9 cellular contexts compared by ENCODE assay signal in the genomic region with DNA sequence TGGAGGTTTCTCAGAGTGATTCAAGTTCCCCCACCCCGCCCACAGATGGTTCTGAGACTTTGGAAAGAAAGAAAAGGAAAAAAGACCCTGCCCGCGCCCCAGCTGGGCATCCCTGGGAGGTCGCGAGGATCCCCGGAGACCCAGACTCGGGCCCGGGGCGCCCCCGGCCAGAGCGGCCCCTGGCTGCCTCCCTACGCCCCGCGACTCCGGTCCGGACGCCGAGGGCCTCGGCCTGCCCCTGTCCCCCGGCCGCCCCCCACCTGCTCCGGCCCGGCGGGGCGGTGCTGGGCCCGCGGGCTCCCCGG. TPM values are rescaled to one million over a fixed set of nuclear protein-coding genes. Genes with fewer than 3 reads are reported as not detected.
DNase-seq lines count a peak whose midpoint lies in the region; ATAC-seq, FAIRE-seq and TF ChIP-seq lines count a peak whose summit lies in the region.
"Had no signal": no experiment of that assay in that cellular context is flagged by ENCODE, and none has a peak within 500 bp of the region (broad histone marks: within the 10 kb centered on the region; RNA-seq: fewer than 3 reads in every experiment).

No MANE protein-coding gene starts in this region.

- H3K4me3 ChIP-seq in astrocyte (ENCODE audit: insufficient read depth, low read depth, low read length) (peak overlapping the region; percentile 28), iPS-20b (ENCODE audit: low read length) (peak overlapping the region; percentile 51; the same call in 1 of the 2 replicates), OCI-LY7 (ENCODE audit: low read depth, low read length, poor library complexity, severe bottlenecking) (no peak overlapping the region)

- POLR2A ChIA-PET in OCI-LY7 (lab: Charles Lee), result no interaction called here

- H3K4me3 Mint-ChIP-seq in activated CD4-positive, alpha-beta T cell treated with anti-CD3 and anti-CD28 coated beads, Interleukin-2, amount 10 ng/mL, durations not matched to agents 24 days and 14 days, result peak overlapping the region; percentile 46
- peak overlapping the region; percentile 76 for H3K4me3 Mint-ChIP-seq in astrocyte (ENCODE audit: unreplicated experiment)
- peak overlapping the region; percentile 78 to 84 for H3K4me3 Mint-ChIP-seq in stimulated activated naive CD8-positive, alpha-beta T cell treated with anti-CD3 and anti-CD28 coated beads, Interleukin-15, amount 100 ng/mL, for 72 hours

- no peak for DNase-seq in activated CD4-positive, alpha-beta T cell treated with anti-CD3 and anti-CD28 coated beads, Interleukin-2, amount 10 ng/mL, durations not matched to agents 24 days and 14 days
- DNase-seq in activated CD4-positive, alpha-beta T cell treated with anti-CD3 and anti-CD28 coated beads, Interleukin-2, amount 50 U/mL, for 1 hour, result no peak
- DNase-seq in astrocyte (ENCODE audit: low read depth) (no peak), OCI-LY7 (ENCODE audit: low spot score) (no peak)
- no peak for DNase-seq in stimulated activated naive CD8-positive, alpha-beta T cell treated with anti-CD3 and anti-CD28 coated beads, Interleukin-15, amount 100 ng/mL, for 72 hours

- H3K36me3 ChIP-seq in astrocyte (ENCODE audit: insufficient read depth, low read length) (no peaks in the 10 kb centered on the region), iPS-20b (ENCODE audit: insufficient read depth, low read depth, low read length) (no peaks in the 10 kb centered on the region), OCI-LY7 (ENCODE audit: insufficient read depth, low read length) (no peaks in the 10 kb centered on the region)

- H3K9me2 ChIP-seq in OCI-LY7 (ENCODE audit: insufficient read depth, low read length), result no peaks in the 10 kb centered on the region

- H4K20me1 ChIP-seq in astrocyte (ENCODE audit: insufficient read depth, low read length), result no peaks in the 10 kb centered on the region
- no peaks in the 10 kb centered on the region for H4K20me1 ChIP-seq in OCI-LY7 (ENCODE audit: insufficient read depth, low read length)

- H3K9me3 ChIP-seq in astrocyte (ENCODE audit: insufficient read depth, low read depth, low read length) (no peaks in the 10 kb centered on the region), iPS-20b (ENCODE audit: insufficient read depth, low read depth, low read length) (no peaks in the 10 kb centered on the region), OCI-LY7 (ENCODE audit: low read length) (no peaks in the 10 kb centered on the region)

- intact Hi-C loops in activated CD4-positive, alpha-beta T cell treated with anti-CD3 and anti-CD28 coated beads, Interleukin-2, amount 10 ng/mL, durations not matched to agents 24 days and 14 days (cut with micrococcal nuclease), result loop anchor here (5.0 kb wide), 1 partner anchor 38 kb away; a partner anchor contains a TSS
- intact Hi-C loops in OCI-LY7 (cut with micrococcal nuclease; ENCODE audit: unreplicated experiment), result no loop called here

- no peak for TF ChIP-seq CTCF in astrocyte (IDR thresholded peaks at IDR 0.05; ENCODE audit: insufficient read depth, low read depth, low read length)
- TF ChIP-seq CTCF in OCI-LY7 (conservative IDR thresholded peaks at IDR 0.05; ENCODE audit: low read length), result no peak

- CTCF ChIA-PET in OCI-LY7 (lab: Charles Lee; ENCODE audit: unreplicated experiment), result no interaction called here

- H3K27me3 Mint-ChIP-seq in activated CD4-positive, alpha-beta T cell treated with anti-CD3 and anti-CD28 coated beads, Interleukin-2, amount 10 ng/mL, durations not matched to agents 24 days and 14 days, result peaks cover 29% of the 10 kb centered on the region
- H3K27me3 Mint-ChIP-seq in astrocyte (ENCODE audit: low read depth, unreplicated experiment), result peaks cover 31% of the 10 kb centered on the region
- H3K27me3 Mint-ChIP-seq in stimulated activated naive CD8-positive, alpha-beta T cell treated with anti-CD3 and anti-CD28 coated beads, Interleukin-15, amount 100 ng/mL, for 72 hours, result peaks cover 45% of the 10 kb centered on the region

- no peak overlapping the region for H2AFZ ChIP-seq in astrocyte (ENCODE audit: low read depth, low read length)
- H2AFZ ChIP-seq in OCI-LY7 (ENCODE audit: low read length), result no peak overlapping the region

- H3K27me3 ChIP-seq in astrocyte (ENCODE audit: insufficient read depth, low read length), result peaks cover 14% of the 10 kb centered on the region
- H3K27me3 ChIP-seq in iPS-20b (ENCODE audit: insufficient read depth, low read length), result peaks cover 74% of the 10 kb centered on the region

- H3K79me2 ChIP-seq in astrocyte (ENCODE audit: insufficient read depth, low read length), result no peaks in the 10 kb centered on the region
- no peaks in the 10 kb centered on the region for H3K79me2 ChIP-seq in OCI-LY7 (ENCODE audit: insufficient read depth, low read depth, low read length)

- H3K9me3 Mint-ChIP-seq in activated CD4-positive, alpha-beta T cell treated with anti-CD3 and anti-CD28 coated beads, Interleukin-2, amount 10 ng/mL, durations not matched to agents 24 days and 14 days, result no peaks in the 10 kb centered on the region
- H3K9me3 Mint-ChIP-seq in astrocyte (ENCODE audit: unreplicated experiment), result no peaks in the 10 kb centered on the region
- no peaks in the 10 kb centered on the region for H3K9me3 Mint-ChIP-seq in stimulated activated naive CD8-positive, alpha-beta T cell treated with anti-CD3 and anti-CD28 coated beads, Interleukin-15, amount 100 ng/mL, for 72 hours

- BruUV-seq in OCI-LY7 (replicated peaks; lab: Mats Ljungman, UMichigan), result no TSS peak

- H3K4me1 ChIP-seq in astrocyte (ENCODE audit: insufficient read depth, low read length) (no peaks in the 10 kb centered on the region), iPS-20b (ENCODE audit: insufficient read depth, low read length) (peaks cover 11% of the 10 kb centered on the region), OCI-LY7 (ENCODE audit: insufficient read depth, low read length, poor library complexity, severe bottlenecking) (peaks cover 7% of the 10 kb centered on the region)

- peaks cover 10% of the 10 kb centered on the region for H3K4me1 Mint-ChIP-seq in activated CD4-positive, alpha-beta T cell treated with anti-CD3 and anti-CD28 coated beads, Interleukin-2, amount 10 ng/mL, durations not matched to agents 24 days and 14 days
- peaks cover 2% of the 10 kb centered on the region for H3K4me1 Mint-ChIP-seq in astrocyte (ENCODE audit: low read depth, unreplicated experiment)
- peaks cover 26% of the 10 kb centered on the region for H3K4me1 Mint-ChIP-seq in stimulated activated naive CD8-positive, alpha-beta T cell treated with anti-CD3 and anti-CD28 coated beads, Interleukin-15, amount 100 ng/mL, for 72 hours

- no peak overlapping the region for H3K27ac Mint-ChIP-seq in activated CD4-positive, alpha-beta T cell treated with anti-CD3 and anti-CD28 coated beads, Interleukin-2, amount 10 ng/mL, durations not matched to agents 24 days and 14 days
- H3K27ac Mint-ChIP-seq in astrocyte (ENCODE audit: unreplicated experiment), result no peak overlapping the region
- peak overlapping the region; percentile 22 to 85 for H3K27ac Mint-ChIP-seq in stimulated activated naive CD8-positive, alpha-beta T cell treated with anti-CD3 and anti-CD28 coated beads, Interleukin-15, amount 100 ng/mL, for 72 hours

- H3K27ac ChIP-seq in astrocyte (ENCODE audit: low read depth, low read length), result no peak overlapping the region
- H3K27ac ChIP-seq in iPS-20b (ENCODE audit: low read length), result no peak overlapping the region
- H3K27ac ChIP-seq in OCI-LY7 (ENCODE audit: low read depth, low read length, poor library complexity, severe bottlenecking), result no peak overlapping the region

- H3K36me3 Mint-ChIP-seq in activated CD4-positive, alpha-beta T cell treated with anti-CD3 and anti-CD28 coated beads, Interleukin-2, amount 10 ng/mL, durations not matched to agents 24 days and 14 days (ENCODE audit: low read depth), result no peaks in the 10 kb centered on the region
- no peaks in the 10 kb centered on the region for H3K36me3 Mint-ChIP-seq in astrocyte (ENCODE audit: low read depth, unreplicated experiment)

- H3K9ac ChIP-seq in astrocyte (ENCODE audit: low read length), result no peak overlapping the region
- no peak overlapping the region; the same call in 1 of the 2 replicates for H3K9ac ChIP-seq in iPS-20b (ENCODE audit: low read depth, low read length)

- FAIRE-seq in astrocyte (lab: Jason Lieb, UNC), result no peak
- FAIRE-seq: GM18507 had no signal

- peak overlapping the region; percentile 75 for H3K4me2 ChIP-seq in astrocyte (ENCODE audit: low read length)
- no peak overlapping the region for H3K4me2 ChIP-seq in OCI-LY7 (ENCODE audit: low read length)

- peak; percentile 25 for ATAC-seq in stimulated activated naive CD8-positive, alpha-beta T cell treated with anti-CD3 and anti-CD28 coated beads, Interleukin-15, amount 100 ng/mL, for 72 hours
- ATAC-seq in HG03097 (IDR thresholded peaks at IDR 0.05; ENCODE audit: low FRiP score, unreplicated experiment), result no peak
- ATAC-seq in activated CD4-positive, CD25-positive, alpha-beta regulatory T cell treated with anti-CD3 and anti-CD28 coated beads, Interleukin-2, amount 50 U/mL, for 24 hours, result no peak

RNA-seq across cellular contexts. Expression of a gene that starts 2.3 kb away (rescaled TPM):
- total RNA-seq in activated CD4-positive, alpha-beta T cell treated with anti-CD3 and anti-CD28 coated beads, Interleukin-2, amount 10 ng/mL, durations not matched to agents 24 days and 14 days, result 0.37 TPM in 1 of 2 replicates, not detected in the other
- 0.48 and 0.67 TPM in 2 replicates for total RNA-seq in astrocyte
- 0.47 TPM in 1 of 2 replicates, not detected in the other for total RNA-seq in OCI-LY7 (2014; rRNA removed; shearing (Covaris generic))
- total RNA-seq in OCI-LY7 (2022), result not detected in 2 replicates

RNA-seq across cellular contexts. Expression of a gene that starts 17.3 kb away (rescaled TPM):
- 69.9 and 76.4 TPM in 2 replicates for total RNA-seq in activated CD4-positive, alpha-beta T cell treated with anti-CD3 and anti-CD28 coated beads, Interleukin-2, amount 10 ng/mL, durations not matched to agents 24 days and 14 days
- 62.0 and 68.9 TPM in 2 replicates for total RNA-seq in astrocyte
- total RNA-seq in OCI-LY7 (2014; rRNA removed; shearing (Covaris generic)), result 46.8 and 48.3 TPM in 2 replicates
- total RNA-seq in OCI-LY7 (2022), result 54.9 and 61.8 TPM in 2 replicates

RNA-seq across cellular contexts. Expression of a gene that starts 37.2 kb away (rescaled TPM):
- 30.3 and 31.5 TPM in 2 replicates for total RNA-seq in activated CD4-positive, alpha-beta T cell treated with anti-CD3 and anti-CD28 coated beads, Interleukin-2, amount 10 ng/mL, durations not matched to agents 24 days and 14 days
- total RNA-seq in astrocyte (12.1 and 12.2 TPM in 2 replicates), OCI-LY7 (2022) (35.8 and 36.3 TPM in 2 replicates)
- 60.4 and 73.0 TPM in 2 replicates for total RNA-seq in OCI-LY7 (2014; rRNA removed; shearing (Covaris generic))

RNA-seq across cellular contexts. Expression of a gene that starts 47.5 kb away (rescaled TPM):
- 81.4 and 82.4 TPM in 2 replicates for total RNA-seq in activated CD4-positive, alpha-beta T cell treated with anti-CD3 and anti-CD28 coated beads, Interleukin-2, amount 10 ng/mL, durations not matched to agents 24 days and 14 days
- total RNA-seq in astrocyte (59.5 and 63.0 TPM in 2 replicates), OCI-LY7 (2022) (70.9 and 73.4 TPM in 2 replicates)
- total RNA-seq in OCI-LY7 (2014; rRNA removed; shearing (Covaris generic)), result 47.5 and 57.7 TPM in 2 replicates

RNA-seq across cellular contexts. Expression of a gene that starts 50.2 kb away (rescaled TPM):
- not detected in 2 replicates for total RNA-seq in activated CD4-positive, alpha-beta T cell treated with anti-CD3 and anti-CD28 coated beads, Interleukin-2, amount 10 ng/mL, durations not matched to agents 24 days and 14 days
- 0.22 and 0.45 TPM in 2 replicates for total RNA-seq in astrocyte
- 0.06 TPM in 1 of 2 replicates, not detected in the other for total RNA-seq in OCI-LY7 (2014; rRNA removed; shearing (Covaris generic))
- total RNA-seq in OCI-LY7 (2022), result 0.30 and 0.32 TPM in 2 replicates

Comparison
In these comparisons a context has a peak if more than half of its experiments do, and no peak if none do; other contexts are left out.
1. H3K27ac Mint-ChIP-seq: peak in stimulated activated naive CD8-positive, alpha-beta T cell treated with anti-CD3 and anti-CD28 coated beads, Interleukin-15, amount 100 ng/mL, for 72 hours (2 of 2); none in activated CD4-positive, alpha-beta T cell treated with anti-CD3 and anti-CD28 coated beads, Interleukin-2, amount 10 ng/mL, durations not matched to agents 24 days and 14 days (single experiment) and astrocyte (single experiment).
2. Peak in every context shown above with its lines, with median percentiles within 50 percentile points of each other: H3K4me3 Mint-ChIP-seq.